17 cellular contexts compared by ENCODE assay signal in genomic region chr14:81472096-81472800, GRCh38.
"Had no signal": no experiment of that assay in that cellular context is flagged by ENCODE, and none has a peak within 500 bp of the region (broad histone marks: within the 10 kb centered on the region; RNA-seq: fewer than 3 reads in every experiment).

No MANE protein-coding gene starts in this region.

- H3K27me3 Mint-ChIP-seq: memory B cell; natural killer cell treated with Interleukin-12 subunit alpha and Interleukin-12 subunit beta and Interleukin-15 and Interleukin-18, amount 100 ng/mL, for 72 hours; progenitor cell of endocrine pancreas had no signal

- H3K9me3 Mint-ChIP-seq: endodermal cell; memory B cell; natural killer cell treated with Interleukin-12 subunit alpha and Interleukin-12 subunit beta and Interleukin-15 and Interleukin-18, amount 100 ng/mL, for 72 hours; stimulated activated effector memory CD8-positive, alpha-beta T cell treated with anti-CD3 and anti-CD28 coated beads, Interleukin-12 subunit alpha, Interleukin-12 subunit beta, amount 100 ng/mL, for 72 hours had no signal

- H3K27ac ChIP-seq: esophagus muscularis mucosa, left ventricle myocardium inferior had no signal

- DNase-seq: activated CD4-positive, alpha-beta T cell treated with anti-CD3 and anti-CD28 coated beads, Interleukin-2, amount 50 U/mL, for 1 hour; activated gamma-delta T cell treated with Interleukin-2 at 50 U/mL for 16 hours; activated T-cell treated with anti-CD3 and anti-CD28 coated beads, Interleukin-2, amount 50 U/mL, for 48 hours; amygdala; endodermal cell; foreskin fibroblast; kidney; left ventricle myocardium inferior; nucleus accumbens; right cardiac atrium; SK-N-SH; trophoblast cell had no signal

- H3K4me1 Mint-ChIP-seq: endodermal cell had no signal

- H3K9me3 ChIP-seq: esophagus muscularis mucosa, left ventricle myocardium inferior, SK-N-SH had no signal

- H3K4me3 Mint-ChIP-seq: endodermal cell; memory B cell; natural killer cell treated with Interleukin-12 subunit alpha and Interleukin-12 subunit beta and Interleukin-15 and Interleukin-18, amount 100 ng/mL, for 72 hours; stimulated activated effector memory CD8-positive, alpha-beta T cell treated with anti-CD3 and anti-CD28 coated beads, Interleukin-12 subunit alpha, Interleukin-12 subunit beta, amount 100 ng/mL, for 72 hours had no signal

- H3K27ac Mint-ChIP-seq: endodermal cell, memory B cell, progenitor cell of endocrine pancreas had no signal

- H3K27me3 ChIP-seq: esophagus muscularis mucosa had no signal

- ATAC-seq: natural killer cell treated with Interleukin-12 subunit alpha and Interleukin-12 subunit beta and Interleukin-15 and Interleukin-18, amount 100 ng/mL, for 72 hours; right cardiac atrium; stimulated activated effector memory CD8-positive, alpha-beta T cell treated with anti-CD3 and anti-CD28 coated beads, Interleukin-12 subunit alpha, Interleukin-12 subunit beta, amount 100 ng/mL, for 72 hours had no signal

- H3K9me2 ChIP-seq: SK-N-SH had no signal

- H3K4me2 ChIP-seq: SK-N-SH had no signal

- H3K4me3 ChIP-seq: esophagus muscularis mucosa, left ventricle myocardium inferior had no signal
